In genomic region chr12:1117970-1118563, GRCh38 we compare ENCODE assay signal across 8 cellular contexts.
DNase-seq lines count a peak whose midpoint lies in the region; ATAC-seq, FAIRE-seq and TF ChIP-seq lines count a peak whose summit lies in the region.

No MANE protein-coding gene starts in this region.

- H3K4me2 ChIP-seq in MM.1S (ENCODE audit: low read depth, low read length): no peak overlapping the region

- DNase-seq in DMS114 treated with DMSO at 0.1 percent for 48 hours (lab: John Stamatoyannopoulos, UW; ENCODE audit: unreplicated experiment) (peak; percentile 65), MM.1S (peak; percentile 74), RPMI8226 (peak; percentile 76), frontal cortex (ENCODE audit: low spot score in 2 of 2) (peak in 1 of 2 donors; percentile 18), ovary (peak; percentile 52 to 78 (median 74)), tibial nerve (ENCODE audit: low spot score in 2 of 2) (peak; percentile 61 to 85)
- DNase-seq in activated T-helper 9 cell treated with anti-CD3 and anti-CD28 coated beads, Interleukin-2, amount 50 U/mL, for 16 hours (ENCODE audit: low read depth): peak; percentile 41

- intact Hi-C loops in ovary (cut with DNase I): loop anchor here in 3 of 4 donors (5.0 to 10.0 kb wide), 2 partner anchors 464 to 467 kb away; no protein-coding TSS in a partner anchor

- FAIRE-seq in frontal cortex (lab: Jason Lieb, UNC): peak; percentile 72

- TF ChIP-seq POLR2A in ovary (IDR thresholded peaks at IDR 0.05): no peak
- TF ChIP-seq POLR2A in tibial nerve (IDR thresholded peaks at IDR 0.05): no peak

- H3K4me3 ChIP-seq in MM.1S (ENCODE audit: low read length) (no peak overlapping the region), ovary (no peak overlapping the region), tibial nerve (no peak overlapping the region)

- H3K79me2 ChIP-seq in MM.1S (ENCODE audit: low read length): no peaks in the 10 kb centered on the region

- H3K9me3 ChIP-seq in MM.1S (replicated peaks; ENCODE audit: insufficient read depth, low read length): no peaks in the 10 kb centered on the region
- no peaks in the 10 kb centered on the region for H3K9me3 ChIP-seq in ovary
- no peaks in the 10 kb centered on the region for H3K9me3 ChIP-seq in tibial nerve

- no peaks in the 10 kb centered on the region for H4K20me1 ChIP-seq in MM.1S (ENCODE audit: insufficient read depth, low read length)

- H3K36me3 ChIP-seq in MM.1S (replicated peaks; ENCODE audit: insufficient read depth, low read length): no peaks in the 10 kb centered on the region
- no peaks in the 10 kb centered on the region for H3K36me3 ChIP-seq in ovary
- peaks cover 0 to 4% (median 0%) of the 10 kb centered on the region in 3 donors for H3K36me3 ChIP-seq in tibial nerve

- no peak overlapping the region for H3K9ac ChIP-seq in MM.1S (ENCODE audit: low read length)

- TF ChIP-seq EP300 in ovary (IDR thresholded peaks at IDR 0.05) (no peak), tibial nerve (IDR thresholded peaks at IDR 0.05) (no peak)

- ATAC-seq in HG03439 (IDR thresholded peaks at IDR 0.05; ENCODE audit: unreplicated experiment): no peak

- TF ChIP-seq CTCF in MM.1S (IDR thresholded peaks at IDR 0.05; ENCODE audit: low read length) (peak; percentile 90), ovary (IDR thresholded peaks at IDR 0.05) (peak; percentile 81 to 89 (median 83)), tibial nerve (IDR thresholded peaks at IDR 0.05) (peak; percentile 82 to 92 (median 86))

- H3K9me2 ChIP-seq in MM.1S (replicated peaks; ENCODE audit: insufficient read depth, low read length): no peaks in the 10 kb centered on the region

- H3F3A ChIP-seq in MM.1S (ENCODE audit: insufficient read depth, low read length): no peaks in the 10 kb centered on the region; the same call in 1 of the 2 replicates

- H3K27ac ChIP-seq in MM.1S (ENCODE audit: low read length): no peak overlapping the region
- no peak overlapping the region for H3K27ac ChIP-seq in ovary
- no peak overlapping the region for H3K27ac ChIP-seq in tibial nerve

- H3K27me3 ChIP-seq in MM.1S (replicated peaks; ENCODE audit: insufficient read depth, low read length): no peaks in the 10 kb centered on the region
- H3K27me3 ChIP-seq in ovary: no peaks in the 10 kb centered on the region
- no peaks in the 10 kb centered on the region for H3K27me3 ChIP-seq in tibial nerve

- H3K4me1 ChIP-seq in MM.1S (ENCODE audit: low read length): no peaks in the 10 kb centered on the region
- no peaks in the 10 kb centered on the region for H3K4me1 ChIP-seq in ovary (ENCODE audit: insufficient read depth)
- no peaks in the 10 kb centered on the region for H3K4me1 ChIP-seq in tibial nerve

- 26 to 28% (median 28%) methylated on average over 5 of the region's 5 CpGs for WGBS in ovary, 3 donors
- 24 to 25% methylated on average over 5 of the region's 5 CpGs for WGBS in tibial nerve, 2 donors

- no peak overlapping the region for H2AFZ ChIP-seq in MM.1S (ENCODE audit: low read length)
